ENCODE assay signal across 9 cellular contexts in genomic region chr2:96209729-96210085, GRCh38. TPM values are rescaled to one million over a fixed set of nuclear protein-coding genes. Genes with fewer than 3 reads are reported as not detected.
DNase-seq lines count a peak whose midpoint lies in the region; ATAC-seq and TF ChIP-seq lines count a peak whose summit lies in the region.
"Had no signal": no experiment of that assay in that cellular context is flagged by ENCODE, and none has a peak within 500 bp of the region (broad histone marks: within the 10 kb centered on the region; RNA-seq: fewer than 3 reads in every experiment).

No MANE protein-coding gene starts in this region.

- DNase-seq in BJ (ENCODE audit: low read depth) (no peak), DMS53 treated with DMSO at 0.1 percent for 48 hours (lab: John Stamatoyannopoulos, UW; ENCODE audit: unreplicated experiment) (no peak)
- DNase-seq in Jurkat, Clone E6-1 (ENCODE audit: low read depth, low spot score) = no peak
- no peak for DNase-seq in central memory CD8-positive, alpha-beta T cell (ENCODE audit: low spot score in 2 of 2)
- no peak for DNase-seq in naive thymus-derived CD8-positive, alpha-beta T cell
- DNase-seq in stimulated activated CD8-positive, alpha-beta memory T cell treated with anti-CD3 and anti-CD28 coated beads, Interleukin-4, amount 100 ng/mL, for 48 hours = no peak
- DNase-seq: stimulated activated naive CD4-positive, alpha-beta T cell had no signal

- TF ChIP-seq CTCF in BJ (IDR thresholded peaks at IDR 0.05; ENCODE audit: insufficient read depth, low read depth, low read length) = no peak

- peaks cover 15% of the 10 kb centered on the region for H3K36me3 Mint-ChIP-seq in central memory CD8-positive, alpha-beta T cell (ENCODE audit: insufficient read depth)
- H3K36me3 Mint-ChIP-seq in naive thymus-derived CD8-positive, alpha-beta T cell = peaks cover 0 to 13% (median 0%) of the 10 kb centered on the region in 3 donors

- H3K27me3 Mint-ChIP-seq in central memory CD8-positive, alpha-beta T cell = no peaks in the 10 kb centered on the region
- no peaks in the 10 kb centered on the region for H3K27me3 Mint-ChIP-seq in naive thymus-derived CD8-positive, alpha-beta T cell

- CTCF ChIA-PET in BJ (lab: Yijun Ruan, JAX) = interaction anchor here (1.3 to 1.9 kb wide), 4 partner anchors 45 to 92 kb away, joined by 3 to 4 read pairs (median 3); partner anchors contain the start of gene DUSP2

- no peak for ATAC-seq in central memory CD8-positive, alpha-beta T cell (replicated peaks; ENCODE audit: extremely low read depth, poor library complexity, severe bottlenecking)
- ATAC-seq in naive thymus-derived CD8-positive, alpha-beta T cell = no peak
- ATAC-seq in GM19328 (IDR thresholded peaks at IDR 0.05; ENCODE audit: unreplicated experiment) (no peak), GM21423 (IDR thresholded peaks at IDR 0.05; ENCODE audit: unreplicated experiment) (no peak)

- peak overlapping the region; percentile 86 for H3K4me3 Mint-ChIP-seq in central memory CD8-positive, alpha-beta T cell
- H3K4me3 Mint-ChIP-seq in naive thymus-derived CD8-positive, alpha-beta T cell = peak overlapping the region; percentile 80 to 97 (median 92)

- peak overlapping the region; percentile 96 for H3K4me3 ChIP-seq in BJ (ENCODE audit: low read depth, low read length)
- peak overlapping the region; percentile 86 for H3K4me3 ChIP-seq in Jurkat, Clone E6-1 (ENCODE audit: low read length)

- peaks cover 39% of the 10 kb centered on the region for H3K4me1 Mint-ChIP-seq in central memory CD8-positive, alpha-beta T cell
- peaks cover 17 to 51% (median 44%) of the 10 kb centered on the region in 4 donors for H3K4me1 Mint-ChIP-seq in naive thymus-derived CD8-positive, alpha-beta T cell

- POLR2A ChIA-PET in BJ (lab: Charles Lee) = no interaction called here
- POLR2A ChIA-PET in naive thymus-derived CD8-positive, alpha-beta T cell (lab: Charles Lee) = interaction anchor here (0.6 to 2.7 kb wide), 14 partner anchors 10 to 705 kb away, joined by 3 to 32 read pairs (median 6); partner anchors contain the start of genes ASTL and NCAPH

- no peak overlapping the region for H3K27ac Mint-ChIP-seq in central memory CD8-positive, alpha-beta T cell (ENCODE audit: low read depth)
- peak overlapping the region in 5 of 10 donors; percentile 68 to 96 (median 84) for H3K27ac Mint-ChIP-seq in naive thymus-derived CD8-positive, alpha-beta T cell

- H3K9me3 Mint-ChIP-seq in central memory CD8-positive, alpha-beta T cell = no peaks in the 10 kb centered on the region
- no peaks in the 10 kb centered on the region for H3K9me3 Mint-ChIP-seq in naive thymus-derived CD8-positive, alpha-beta T cell

- H3K27me3 ChIP-seq in BJ (ENCODE audit: control insufficient read depth, insufficient read depth, low read length) = no peaks in the 10 kb centered on the region

- no peaks in the 10 kb centered on the region for H3K36me3 ChIP-seq in BJ (ENCODE audit: control insufficient read depth, insufficient read depth, low read length)

RNA-seq across cellular contexts. Expression of gene STARD7, which starts 1.1 kb away (rescaled TPM):
- polyA plus RNA-seq in BJ (2011; rRNA removed) = 56.1 and 101 TPM in 2 replicates
- 45.3 and 46.4 TPM in 2 replicates for polyA minus RNA-seq in BJ (2011; rRNA and poly(A)+ RNA removed)
- 82.0 TPM for polyA plus RNA-seq in Jurkat, Clone E6-1 (2012; ENCODE audit: insufficient read depth, insufficient read length)
- total RNA-seq in naive thymus-derived CD8-positive, alpha-beta T cell = 10 to 100 TPM; 87.5 to 99.3 TPM
- 100 to 1,000 TPM; 114 to 143 (median 137) TPM for polyA plus RNA-seq in naive thymus-derived CD8-positive, alpha-beta T cell

RNA-seq across cellular contexts. Expression of gene TMEM127, which starts 56.1 kb away (rescaled TPM):
- 56.2 and 115 TPM in 2 replicates for polyA plus RNA-seq in BJ (2011; rRNA removed)
- polyA minus RNA-seq in BJ (2011; rRNA and poly(A)+ RNA removed) = 46.3 and 63.4 TPM in 2 replicates
- polyA plus RNA-seq in Jurkat, Clone E6-1 (2012; ENCODE audit: insufficient read depth, insufficient read length) = 12.6 TPM
- 10 to 100 TPM; 32.2 to 39.5 TPM for total RNA-seq in naive thymus-derived CD8-positive, alpha-beta T cell
- polyA plus RNA-seq in naive thymus-derived CD8-positive, alpha-beta T cell = 10 to 100 TPM; 22.1 to 35.7 (median 22.3) TPM

RNA-seq across cellular contexts. Expression of gene CIAO1, which starts 56.3 kb away (rescaled TPM):
- polyA plus RNA-seq in BJ (2011; rRNA removed) = 76.5 and 90.0 TPM in 2 replicates
- polyA minus RNA-seq in BJ (2011; rRNA and poly(A)+ RNA removed) = 45.8 and 77.7 TPM in 2 replicates
- 78.8 TPM for polyA plus RNA-seq in Jurkat, Clone E6-1 (2012; ENCODE audit: insufficient read depth, insufficient read length)
- 10 to 100 TPM; 86.3 to 88.6 TPM for total RNA-seq in naive thymus-derived CD8-positive, alpha-beta T cell
- 100 to 1,000 TPM in 1 of 3 donors, 10 to 100 TPM in 2; 85.5 to 106 (median 95.2) TPM for polyA plus RNA-seq in naive thymus-derived CD8-positive, alpha-beta T cell
